In genomic region chr16:2976673-2977072, GRCh38 we compare ENCODE assay signal across 1 cellular context.
TF ChIP-seq lines count a peak whose summit lies in the region.

No MANE protein-coding gene starts in this region.

TF ChIP-seq in HepG2, 621 proteins besides CTCF, POLR2A, EP300 and RAD21:
- TF ChIP-seq AGO2 (optimal IDR thresholded peaks at IDR 0.05; ENCODE audit: low read depth, low read length): peak; percentile 24
- TF ChIP-seq TBP (CRISPR knock-in tag; IDR thresholded peaks at IDR 0.05): no peak
- TF ChIP-seq HNRNPL (IDR thresholded peaks at IDR 0.05; ENCODE audit: low read depth, low read length): 0 out of 2 replicates have a peak, but pooled peaks have one; percentile 49
